ENCODE assay signal across 29 cellular contexts in genomic region chr10:11895598-11895997, GRCh38.
"Had no signal": no experiment of that assay in that cellular context is flagged by ENCODE, and none has a peak within 500 bp of the region (broad histone marks: within the 10 kb centered on the region; RNA-seq: fewer than 3 reads in every experiment).

No MANE protein-coding gene starts in this region.

- H3K36me3 ChIP-seq: brain microvascular endothelial cell, breast epithelium had no signal

- H3K27me3 ChIP-seq: body of pancreas, brain microvascular endothelial cell, breast epithelium had no signal

- H3K27ac ChIP-seq: body of pancreas, brain microvascular endothelial cell, breast epithelium, VCaP had no signal

- ATAC-seq: activated CD8-positive, alpha-beta memory T cell treated with anti-CD3 and anti-CD28 coated beads, Interleukin-2, amount 10 ng/mL, durations not matched to agents 7 days and 5 days; activated CD8-positive, alpha-beta T cell treated with anti-CD3 and anti-CD28 coated beads, Interleukin-2, amount 10 ng/mL, durations not matched to agents 7 days and 5 days; activated naive CD8-positive, alpha-beta T cell treated with anti-CD3 and anti-CD28 coated beads, Interleukin-2, amount 50 U/mL, for 24 hours; body of pancreas had no signal

- FAIRE-seq: astrocyte, colon, TTC549 had no signal

- H3K4me3 ChIP-seq: body of pancreas, breast epithelium had no signal

- DNase-seq: activated B cell treated with CpG ODN at 0.5 μM for 24 hours; activated CD4-positive, alpha-beta memory T cell treated with anti-CD3 and anti-CD28 coated beads, Interleukin-2, amount 10 ng/mL, durations not matched to agents 7 days and 5 days; activated CD4-positive, alpha-beta T cell treated with anti-CD3 and anti-CD28 coated beads for 4 hours; activated CD4-positive, alpha-beta T cell treated with anti-CD3 and anti-CD28 coated beads, Interleukin-2, amount 10 ng/mL, durations not matched to agents 24 days and 14 days; activated CD4-positive, alpha-beta T cell treated with anti-CD3 and anti-CD28 coated beads, Interleukin-2, amount 50 U/mL, for 1 hour; activated CD4-positive, alpha-beta T cell treated with anti-CD3 and anti-CD28 coated beads, Interleukin-2, amount 50 U/mL, for 4 hours; activated CD4-positive, CD25-positive, alpha-beta regulatory T cell treated with anti-CD3 and anti-CD28 coated beads, Interleukin-2, amount 50 U/mL, for 72 hours; activated CD8-positive, alpha-beta memory T cell treated with anti-CD3 and anti-CD28 coated beads for 24 hours; activated CD8-positive, alpha-beta memory T cell treated with anti-CD3 and anti-CD28 coated beads, Interleukin-2, amount 10 ng/mL, durations not matched to agents 7 days and 5 days; activated CD8-positive, alpha-beta memory T cell treated with anti-CD3 and anti-CD28 coated beads, Interleukin-2, amount 50 U/mL, for 48 hours; activated CD8-positive, alpha-beta T cell treated with anti-CD3 and anti-CD28 coated beads, Interleukin-2, amount 10 ng/mL, durations not matched to agents 7 days and 5 days; activated effector memory CD4-positive, alpha-beta T cell treated with Interleukin-2 at 50 U/mL for 16 hours; activated gamma-delta T cell; activated naive CD4-positive, alpha-beta T cell treated with anti-CD3 and anti-CD28 coated beads, Interleukin-2, amount 10 ng/mL, durations not matched to agents 7 days and 5 days; activated naive CD4-positive, alpha-beta T cell treated with Interleukin-2 at 50 U/mL for 16 hours; activated naive CD8-positive, alpha-beta T cell treated with anti-CD3 and anti-CD28 coated beads, Interleukin-2, amount 10 ng/mL, durations not matched to agents 7 days and 5 days; activated naive CD8-positive, alpha-beta T cell treated with anti-CD3 and anti-CD28 coated beads, Interleukin-2, amount 50 U/mL, for 24 hours; activated T-cell treated with anti-CD3 and anti-CD28 coated beads, Interleukin-2, amount 50 U/mL, for 24 hours; activated T-cell treated with anti-CD3 and anti-CD28 coated beads, Interleukin-2, amount 50 U/mL, for 48 hours; body of pancreas; brain microvascular endothelial cell; central memory CD4-positive, alpha-beta T cell; T-helper 2 cell; T-helper 9 cell had no signal

- H3K4me1 ChIP-seq: breast epithelium had no signal

- H3K9me3 ChIP-seq: body of pancreas, breast epithelium had no signal
